13 cellular contexts compared by ENCODE assay signal in genomic region chr5:32057157-32058096, GRCh38.
A peak's percentile ranks its signal among the peaks of the same experiment; 100 is the strongest.
DNase-seq lines count a peak whose midpoint lies in the region; ATAC-seq, FAIRE-seq and TF ChIP-seq lines count a peak whose summit lies in the region.
"Had no signal": no experiment of that assay in that cellular context is flagged by ENCODE, and none has a peak within 500 bp of the region (broad histone marks: within the 10 kb centered on the region; RNA-seq: fewer than 3 reads in every experiment).

No MANE protein-coding gene starts in this region.

- intact Hi-C loops in K562 (cut with micrococcal nuclease), result no loop called here

- H3K36me3 ChIP-seq in DND-41 (ENCODE audit: insufficient read depth, low read length) (no peaks in the 10 kb centered on the region), KMS-11 (ENCODE audit: insufficient read depth) (no peaks in the 10 kb centered on the region), K562 (ENCODE audit: control insufficient read depth, insufficient read depth, low read length) (no peaks in the 10 kb centered on the region)
- H3K36me3 ChIP-seq: thoracic aorta had no signal

- H3K4me2 ChIP-seq in DND-41 (ENCODE audit: insufficient read depth, low read length) (no peak overlapping the region), KMS-11 (no peak overlapping the region), K562 (ENCODE audit: insufficient read depth, low read length) (no peak overlapping the region)

- POLR2A ChIA-PET in K562 (lab: Yijun Ruan, JAX), result no interaction called here

- H3K4me3 Mint-ChIP-seq in nephron progenitor cell, result no peak overlapping the region
- no peak overlapping the region for H3K4me3 Mint-ChIP-seq in T-helper 2 cell treated with Interferon-gamma antibody and Interleukin-4, amounts not matched to agents 5 μg/mL and 100 μg/mL, for 36 hours
- H3K4me3 Mint-ChIP-seq: activated CD4-positive, alpha-beta T cell treated with anti-CD3 and anti-CD28 coated beads, Interleukin-2, amount 10 ng/mL, durations not matched to agents 24 days and 14 days; activated naive CD8-positive, alpha-beta T cell had no signal

- no TSS peak for BruUV-seq in K562 (replicated peaks; lab: Mats Ljungman, UMichigan)

- peaks cover 6% of the 10 kb centered on the region for H3K4me1 Mint-ChIP-seq in nephron progenitor cell
- H3K4me1 Mint-ChIP-seq in T-helper 2 cell treated with Interferon-gamma antibody and Interleukin-4, amounts not matched to agents 5 μg/mL and 100 μg/mL, for 36 hours (ENCODE audit: low read depth), result no peaks in the 10 kb centered on the region
- H3K4me1 Mint-ChIP-seq: activated CD4-positive, alpha-beta T cell treated with anti-CD3 and anti-CD28 coated beads, Interleukin-2, amount 10 ng/mL, durations not matched to agents 24 days and 14 days had no signal

- TF ChIP-seq CTCF in DND-41 (IDR thresholded peaks at IDR 0.05; ENCODE audit: borderline replicate concordance, extremely low read depth, low read length, poor library complexity, severe bottlenecking) (peak; percentile 28), KMS-11 (conservative IDR thresholded peaks at IDR 0.05; ENCODE audit: low read depth, low read length) (peak; percentile 53), K562 (IDR thresholded peaks at IDR 0.05 in 2 of 3, conservative IDR thresholded peaks at IDR 0.05 in 1 of 3; ENCODE audit: insufficient read depth in 2 of 3, low read depth in 1 of 3, low read length in 3 of 3) (peak in 2 of 3 experiments; percentile 23 to 28; a peak in 1 of 6 replicates), nephron progenitor cell (IDR thresholded peaks at IDR 0.05) (peak; percentile 18)

- peaks cover 27% of the 10 kb centered on the region for H3K36me3 Mint-ChIP-seq in nephron progenitor cell (ENCODE audit: low read depth)
- H3K36me3 Mint-ChIP-seq in T-helper 2 cell treated with Interferon-gamma antibody and Interleukin-4, amounts not matched to agents 5 μg/mL and 100 μg/mL, for 36 hours (ENCODE audit: low read depth), result no peaks in the 10 kb centered on the region

- no peak overlapping the region for H3K27ac Mint-ChIP-seq in nephron progenitor cell
- H3K27ac Mint-ChIP-seq in T-helper 2 cell treated with Interferon-gamma antibody and Interleukin-4, amounts not matched to agents 5 μg/mL and 100 μg/mL, for 36 hours, result no peak overlapping the region
- H3K27ac Mint-ChIP-seq: activated CD4-positive, alpha-beta T cell treated with anti-CD3 and anti-CD28 coated beads, Interleukin-2, amount 10 ng/mL, durations not matched to agents 24 days and 14 days; activated naive CD8-positive, alpha-beta T cell had no signal

- TF ChIP-seq POLR2A in K562 (conservative IDR thresholded peaks at IDR 0.05), result no peak

- H3K9me3 ChIP-seq in DND-41 (ENCODE audit: insufficient read depth, low read length, severe bottlenecking) (no peaks in the 10 kb centered on the region), K562 (replicated peaks; ENCODE audit: control insufficient read depth, insufficient read depth, low read depth, low read length) (no peaks in the 10 kb centered on the region)
- H3K9me3 ChIP-seq: thoracic aorta had no signal

- ATAC-seq in DND-41 (ENCODE audit: insufficient read depth, low read depth) (no peak), K562 (peak; percentile 55; the same call in 2 of the 3 replicates), GM21381 (IDR thresholded peaks at IDR 0.05; ENCODE audit: unreplicated experiment) (no peak), HG02588 (IDR thresholded peaks at IDR 0.05; ENCODE audit: unreplicated experiment) (no peak)

- no peaks in the 10 kb centered on the region for H3K79me2 ChIP-seq in DND-41 (ENCODE audit: insufficient read depth, low read length)
- H3K79me2 ChIP-seq in KMS-11 (ENCODE audit: insufficient read depth, low read depth), result no peaks in the 10 kb centered on the region
- no peaks in the 10 kb centered on the region for H3K79me2 ChIP-seq in K562 (ENCODE audit: control insufficient read depth, insufficient read depth, low read length)

- no peaks in the 10 kb centered on the region for H3K9me1 ChIP-seq in K562 (ENCODE audit: control insufficient read depth, insufficient read depth, low read length)

- TF ChIP-seq RAD21 in K562 (CRISPR knock-in tag; conservative IDR thresholded peaks at IDR 0.05 in 1 of 2, IDR thresholded peaks at IDR 0.05 in 1 of 2), result no peak

- H3K4me1 ChIP-seq in DND-41 (ENCODE audit: insufficient read depth, low read length), result no peaks in the 10 kb centered on the region
- H3K4me1 ChIP-seq in KMS-11 (ENCODE audit: low read depth, poor library complexity, severe bottlenecking), result no peaks in the 10 kb centered on the region
- no peaks in the 10 kb centered on the region for H3K4me1 ChIP-seq in K562 (replicated peaks in 1 of 2; ENCODE audit: control insufficient read depth in 2 of 2, insufficient read depth in 2 of 2, low read length in 2 of 2)

- H3K27me3 ChIP-seq in DND-41 (ENCODE audit: insufficient read depth, low read length, poor library complexity) (no peaks in the 10 kb centered on the region), KMS-11 (ENCODE audit: insufficient read depth, low read depth) (no peaks in the 10 kb centered on the region), K562 (ENCODE audit: control insufficient read depth in 2 of 2, insufficient read depth in 2 of 2, low read length in 2 of 2) (peaks cover 13 to 16% of the 10 kb centered on the region in 2 experiments)

- in situ Hi-C loops in K562 (cut with MboI) (no loop called here), G401 (cut with HindIII; ENCODE audit: low sequenced_read_pairs) (loop anchor here (5.0 kb wide), 1 partner anchor 55 kb away; no protein-coding TSS in a partner anchor)

- H3K27me3 Mint-ChIP-seq in nephron progenitor cell (ENCODE audit: low read depth, poor library complexity), result no peaks in the 10 kb centered on the region
- H3K27me3 Mint-ChIP-seq in T-helper 2 cell treated with Interferon-gamma antibody and Interleukin-4, amounts not matched to agents 5 μg/mL and 100 μg/mL, for 36 hours (ENCODE audit: low read depth), result peaks cover 8% of the 10 kb centered on the region
- H3K27me3 Mint-ChIP-seq: activated CD4-positive, alpha-beta T cell treated with anti-CD3 and anti-CD28 coated beads, Interleukin-2, amount 10 ng/mL, durations not matched to agents 24 days and 14 days; activated naive CD8-positive, alpha-beta T cell had no signal

- H3K4me3 ChIP-seq in DND-41 (ENCODE audit: low read depth in 1 of 2, low read length in 2 of 2) (no peak overlapping the region), KMS-11 (IDR thresholded peaks at IDR 0.05; ENCODE audit: insufficient read depth, low read depth, low read length) (no peak overlapping the region), K562 (no peak overlapping the region)
- H3K4me3 ChIP-seq: thoracic aorta had no signal

- CTCF ChIA-PET in K562 (lab: Yijun Ruan, JAX; ENCODE audit: low intra/inter-chr PET ratio), result interaction anchor here (0.5 kb wide), 1 partner anchor 347 kb away, joined by 5 read pairs; no protein-coding TSS in a partner anchor

- H3K9ac ChIP-seq in DND-41 (ENCODE audit: low read depth, low read length) (no peak overlapping the region), KMS-11 (no peak overlapping the region), K562 (ENCODE audit: insufficient read depth in 1 of 2, low read depth in 2 of 2, low read length in 2 of 2) (no peak overlapping the region)

- 15% methylated on average over 12 of the region's 12 CpGs for WGBS in K562 (ENCODE audit: insufficient coverage, low coverage, missing lambda C conversion rate)

- H4K20me1 ChIP-seq in DND-41 (ENCODE audit: insufficient read depth, low read length) (no peaks in the 10 kb centered on the region), KMS-11 (ENCODE audit: insufficient read depth) (no peaks in the 10 kb centered on the region), K562 (replicated peaks; ENCODE audit: control insufficient read depth, insufficient read depth, low read length) (no peaks in the 10 kb centered on the region)

- TF ChIP-seq EP300 in K562 (IDR thresholded peaks at IDR 0.05; ENCODE audit: low read length), result no peak

- H3K9me3 Mint-ChIP-seq in nephron progenitor cell, result peaks cover 8% of the 10 kb centered on the region
- H3K9me3 Mint-ChIP-seq in T-helper 2 cell treated with Interferon-gamma antibody and Interleukin-4, amounts not matched to agents 5 μg/mL and 100 μg/mL, for 36 hours, result no peaks in the 10 kb centered on the region
- H3K9me3 Mint-ChIP-seq: activated CD4-positive, alpha-beta T cell treated with anti-CD3 and anti-CD28 coated beads, Interleukin-2, amount 10 ng/mL, durations not matched to agents 24 days and 14 days had no signal

- peak; percentile 6 for FAIRE-seq in K562 (lab: Jason Lieb, UNC)

- no peak for DNase-seq in DND-41
- no peak for DNase-seq in K562 (ENCODE audit: extremely low read depth in 1 of 4, low spot score in 3 of 4)
- no peak for DNase-seq in nephron progenitor cell
- DNase-seq in T-helper 2 cell treated with Interferon-gamma antibody and Interleukin-4, amounts not matched to agents 5 μg/mL and 100 μg/mL, for 36 hours (ENCODE audit: low spot score), result no peak
- DNase-seq in G401 (ENCODE audit: low spot score), result no peak
- DNase-seq: activated CD4-positive, alpha-beta T cell treated with anti-CD3 and anti-CD28 coated beads, Interleukin-2, amount 10 ng/mL, durations not matched to agents 24 days and 14 days; erythroblast; stimulated activated CD4-positive, alpha-beta T cell treated with anti-CD3 and anti-CD28 coated beads, Interleukin-4, amount 100 ng/mL, for 1 hour had no signal

- H2AFZ ChIP-seq in DND-41 (ENCODE audit: low read depth, low read length) (no peak overlapping the region), KMS-11 (ENCODE audit: low read depth) (no peak overlapping the region), K562 (ENCODE audit: low read depth, low read length) (no peak overlapping the region)

- no peak overlapping the region for H3K27ac ChIP-seq in DND-41 (ENCODE audit: low read length)
- no peak overlapping the region for H3K27ac ChIP-seq in KMS-11
- no peak overlapping the region for H3K27ac ChIP-seq in K562 (ENCODE audit: extremely low read depth, low read depth, low read length)
- H3K27ac ChIP-seq: thoracic aorta had no signal

TF ChIP-seq in K562, 482 proteins besides CTCF, POLR2A, EP300 and RAD21 (continues in another document):
- no peak for TF ChIP-seq NR2C1 (IDR thresholded peaks at IDR 0.05)
- TF ChIP-seq NR2C1 (tag; IDR thresholded peaks at IDR 0.05), result no peak
